In the genomic region with DNA sequence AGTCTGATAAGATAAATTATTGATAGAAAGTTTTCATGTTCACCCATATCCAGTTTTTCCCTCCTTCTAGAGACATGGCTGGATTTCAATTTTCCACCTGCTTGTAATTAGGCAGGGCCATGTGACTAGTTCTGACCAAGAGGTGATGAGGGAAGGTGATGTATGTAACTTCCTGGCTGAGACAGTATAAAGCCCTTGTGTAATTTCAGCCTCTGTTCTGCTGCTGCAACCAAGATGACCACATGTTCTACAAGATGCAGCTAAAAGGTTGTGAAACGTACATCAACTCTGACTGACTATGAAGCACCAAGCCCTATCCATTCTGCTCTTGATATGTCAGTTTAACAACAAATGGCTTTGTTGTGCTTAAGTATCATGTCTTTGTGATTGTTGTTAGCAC, we compare ENCODE assay signal across 24 cellular contexts.
"Had no signal": no experiment of that assay in that cellular context is flagged by ENCODE, and none has a peak within 500 bp of the region (broad histone marks: within the 10 kb centered on the region; RNA-seq: fewer than 3 reads in every experiment).

No MANE protein-coding gene starts in this region.

- H3K9me3 ChIP-seq: left lung, neutrophil, ovary, right lobe of liver, thoracic aorta had no signal

- ATAC-seq: activated CD8-positive, alpha-beta T cell treated with anti-CD3 and anti-CD28 coated beads for 36 hours; activated naive CD4-positive, alpha-beta T cell treated with anti-CD3 and anti-CD28 coated beads, Interleukin-2, amount 50 U/mL, for 72 hours; activated T-cell treated with anti-CD3 and anti-CD28 coated beads, Interleukin-2, amount 50 U/mL, for 4 hours; activated T-helper 17 cell treated with anti-CD3 and anti-CD28 coated beads, Interleukin-2, amount 50 U/mL, for 72 hours; left lung; right lobe of liver; stimulated activated naive CD8-positive, alpha-beta T cell treated with anti-CD3 and anti-CD28 coated beads, Interleukin-15, Interleukin-2, amounts not matched to agents 100 U/mL and 50 U/mL, for 24 hours; T-helper 17 cell had no signal

- H3K36me3 ChIP-seq: left lung, neutrophil, ovary, right lobe of liver, thoracic aorta had no signal

- H3K27me3 ChIP-seq: left lung, neutrophil, ovary, right lobe of liver had no signal

- H3K4me1 ChIP-seq: left lung, right lobe of liver had no signal

- H3K4me3 ChIP-seq: left lung, lung, ovary, right lobe of liver, thoracic aorta had no signal

- H3K27ac ChIP-seq: left lung, neutrophil, ovary, right lobe of liver, thoracic aorta had no signal

- DNase-seq: activated CD4-positive, alpha-beta T cell treated with anti-CD3 and anti-CD28 coated beads, Interleukin-2, amount 10 ng/mL, durations not matched to agents 7 days and 5 days; activated CD4-positive, CD25-positive, alpha-beta regulatory T cell treated with anti-CD3 and anti-CD28 coated beads, Interleukin-2, amount 50 U/mL, for 72 hours; activated CD8-positive, alpha-beta T cell treated with anti-CD3 and anti-CD28 coated beads for 36 hours; activated T-cell treated with anti-CD3 and anti-CD28 coated beads, Interleukin-2, amount 50 U/mL, for 4 hours; anterior cingulate cortex; dermis blood vessel endothelial cell; effector CD4-positive, alpha-beta T cell; foreskin melanocyte; left lung; naive B cell; nephron progenitor cell; ovary; right lobe of liver; stimulated activated CD4-positive, alpha-beta T cell treated with anti-CD3 and anti-CD28 coated beads, Interleukin-12 subunit alpha, Interleukin-12 subunit beta, amount 100 ng/mL, for 4 hours; stimulated activated CD4-positive, alpha-beta T cell treated with anti-CD3 and anti-CD28 coated beads, Interleukin-4, amount 100 ng/mL, for 1 hour; stimulated activated naive CD8-positive, alpha-beta T cell treated with anti-CD3 and anti-CD28 coated beads, Interleukin-15, Interleukin-2, amounts not matched to agents 100 U/mL and 50 U/mL, for 24 hours; T-helper 17 cell; T1000; trophoblast cell had no signal
